ENCODE assay signal across 22 cellular contexts in the genomic region with DNA sequence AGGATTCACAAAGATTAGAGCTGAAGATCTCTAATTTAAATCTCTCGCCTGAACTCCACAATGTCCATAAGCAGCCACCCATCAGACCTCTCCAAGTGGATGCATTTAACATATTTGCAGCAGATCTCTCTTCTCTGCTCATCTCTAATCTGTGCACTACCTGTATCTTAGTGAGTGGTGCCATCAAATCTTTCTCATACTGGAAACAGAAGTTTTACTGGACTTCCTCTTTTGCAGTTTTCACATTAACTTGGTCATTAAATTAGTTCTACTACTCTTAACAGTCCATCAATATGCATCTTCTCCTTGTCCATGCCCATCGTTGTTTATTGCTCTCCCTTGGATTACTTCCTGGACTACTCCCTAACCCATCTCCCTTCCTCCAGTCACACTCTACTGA.
DNase-seq lines count a peak whose midpoint lies in the region; ATAC-seq, FAIRE-seq and TF ChIP-seq lines count a peak whose summit lies in the region.
"Had no signal": no experiment of that assay in that cellular context is flagged by ENCODE, and none has a peak within 500 bp of the region (broad histone marks: within the 10 kb centered on the region; RNA-seq: fewer than 3 reads in every experiment).

No MANE protein-coding gene starts in this region.

- H3K27ac ChIP-seq in OCI-LY3 (ENCODE audit: low read length) (no peak overlapping the region), K562 (ENCODE audit: extremely low read depth, low read depth, low read length) (no peak overlapping the region)
- H3K27ac ChIP-seq: SJCRH30 had no signal

- BruUV-seq in K562 (replicated peaks; lab: Mats Ljungman, UMichigan), result no TSS peak

- H3K4me3 ChIP-seq in OCI-LY3 (ENCODE audit: low read length) (no peak overlapping the region), K562 (no peak overlapping the region)
- H3K4me3 ChIP-seq: SJCRH30 had no signal

- CTCF ChIA-PET in K562 (lab: Yijun Ruan, JAX; ENCODE audit: low intra/inter-chr PET ratio), result no interaction called here

- H3K4me3 Mint-ChIP-seq in activated T-cell treated with anti-CD3 and anti-CD28 coated beads, Interleukin-2, amount 50 U/mL, for 24 hours, result no peak overlapping the region
- H3K4me3 Mint-ChIP-seq in activated T-cell treated with anti-CD3 and anti-CD28 coated beads, Interleukin-2, amount 50 U/mL, for 4 hours, result no peak overlapping the region
- H3K4me3 Mint-ChIP-seq: IgD-negative memory B cell had no signal

- H3K79me2 ChIP-seq in OCI-LY3 (ENCODE audit: low read length), result no peaks in the 10 kb centered on the region
- no peaks in the 10 kb centered on the region for H3K79me2 ChIP-seq in K562 (ENCODE audit: control insufficient read depth, insufficient read depth, low read length)

- H3K27me3 ChIP-seq in OCI-LY3 (ENCODE audit: low read depth, low read length) (no peaks in the 10 kb centered on the region), K562 (ENCODE audit: control insufficient read depth in 2 of 2, insufficient read depth in 2 of 2, low read length in 2 of 2) (no peaks in the 10 kb centered on the region)
- H3K27me3 ChIP-seq: BE2C, SJCRH30 had no signal

- intact Hi-C loops in K562 (cut with micrococcal nuclease), result loop anchor here (5.0 to 10.0 kb wide), 2 partner anchors 717 to 1450 kb away; no protein-coding TSS in a partner anchor

- H3K36me3 ChIP-seq in OCI-LY3 (replicated peaks; ENCODE audit: low read depth, low read length), result no peaks in the 10 kb centered on the region
- H3K36me3 ChIP-seq in K562 (ENCODE audit: control insufficient read depth, insufficient read depth, low read length), result no peaks in the 10 kb centered on the region
- H3K36me3 ChIP-seq: BE2C had no signal

- H3K27ac Mint-ChIP-seq in activated T-cell treated with anti-CD3 and anti-CD28 coated beads, Interleukin-2, amount 50 U/mL, for 24 hours, result peak overlapping the region; percentile 37
- H3K27ac Mint-ChIP-seq: IgD-negative memory B cell had no signal

- no peak for TF ChIP-seq CTCF in OCI-LY3 (IDR thresholded peaks at IDR 0.05; ENCODE audit: low read depth, low read length)
- TF ChIP-seq CTCF in K562 (IDR thresholded peaks at IDR 0.05 in 2 of 3, conservative IDR thresholded peaks at IDR 0.05 in 1 of 3; ENCODE audit: insufficient read depth in 2 of 3, low read depth in 1 of 3, low read length in 3 of 3), result no peak

- H4K20me1 ChIP-seq in OCI-LY3 (ENCODE audit: insufficient read depth, low read length) (no peaks in the 10 kb centered on the region), K562 (replicated peaks; ENCODE audit: control insufficient read depth, insufficient read depth, low read length) (no peaks in the 10 kb centered on the region)

- H3K4me2 ChIP-seq in OCI-LY3 (ENCODE audit: low read length) (peak overlapping the region; percentile 14), K562 (ENCODE audit: insufficient read depth, low read length) (no peak overlapping the region)

- H3K4me1 ChIP-seq in OCI-LY3 (ENCODE audit: low read length), result peaks cover 29% of the 10 kb centered on the region
- H3K4me1 ChIP-seq in K562 (replicated peaks in 1 of 2; ENCODE audit: control insufficient read depth in 2 of 2, insufficient read depth in 2 of 2, low read length in 2 of 2), result no peaks in the 10 kb centered on the region
- H3K4me1 ChIP-seq: Caco-2, SJCRH30 had no signal

- no peaks in the 10 kb centered on the region for H3K9me3 Mint-ChIP-seq in activated T-cell treated with anti-CD3 and anti-CD28 coated beads, Interleukin-2, amount 50 U/mL, for 24 hours
- H3K9me3 Mint-ChIP-seq in activated T-cell treated with anti-CD3 and anti-CD28 coated beads, Interleukin-2, amount 50 U/mL, for 4 hours, result no peaks in the 10 kb centered on the region
- H3K9me3 Mint-ChIP-seq: IgD-negative memory B cell had no signal

- TF ChIP-seq EP300 in K562 (IDR thresholded peaks at IDR 0.05; ENCODE audit: low read length), result no peak

- no peak for DNase-seq in activated T-cell treated with anti-CD3 and anti-CD28 coated beads, Interleukin-2, amount 50 U/mL, for 24 hours
- no peak for DNase-seq in activated T-cell treated with anti-CD3 and anti-CD28 coated beads, Interleukin-2, amount 50 U/mL, for 4 hours
- DNase-seq in K562 (ENCODE audit: extremely low read depth in 1 of 4, low spot score in 3 of 4), result no peak
- no peak for DNase-seq in NCI-H1048 (lab: John Stamatoyannopoulos, UW)
- DNase-seq in activated gamma-delta T cell treated with Interleukin-2 at 50 U/mL for 16 hours, result no peak
- DNase-seq in DMS153 (lab: John Stamatoyannopoulos, UW), result no peak
- no peak for DNase-seq in DMS114 treated with DMSO at 0.1 percent for 48 hours (lab: John Stamatoyannopoulos, UW; ENCODE audit: unreplicated experiment)
- DNase-seq: BE2C, Caco-2, DMS53, GDM1, Karpas-422, NCI-H1417, NCI-H1694 treated with DMSO at 0.1 percent for 48 hours, NCI-H2081 treated with DMSO at 0.1 percent for 48 hours, NCI-H2171 treated with DMSO at 0.1 percent for 48 hours, NCI-H526, SJCRH30 had no signal

- H2AFZ ChIP-seq in OCI-LY3 (ENCODE audit: low read depth, low read length) (no peak overlapping the region), K562 (ENCODE audit: low read depth, low read length) (no peak overlapping the region)

- H3K9me3 ChIP-seq in OCI-LY3 (ENCODE audit: insufficient read depth, low read length) (no peaks in the 10 kb centered on the region), K562 (replicated peaks; ENCODE audit: control insufficient read depth, insufficient read depth, low read depth, low read length) (no peaks in the 10 kb centered on the region)
- H3K9me3 ChIP-seq: Caco-2, SJCRH30 had no signal

- no peak for TF ChIP-seq RAD21 in K562 (CRISPR knock-in tag; conservative IDR thresholded peaks at IDR 0.05 in 1 of 2, IDR thresholded peaks at IDR 0.05 in 1 of 2)

- no peaks in the 10 kb centered on the region for H3K9me1 ChIP-seq in K562 (ENCODE audit: control insufficient read depth, insufficient read depth, low read length)

- H3K27me3 Mint-ChIP-seq in activated T-cell treated with anti-CD3 and anti-CD28 coated beads, Interleukin-2, amount 50 U/mL, for 24 hours, result no peaks in the 10 kb centered on the region
- H3K27me3 Mint-ChIP-seq in activated T-cell treated with anti-CD3 and anti-CD28 coated beads, Interleukin-2, amount 50 U/mL, for 4 hours (ENCODE audit: low read depth), result no peaks in the 10 kb centered on the region
- H3K27me3 Mint-ChIP-seq: IgD-negative memory B cell had no signal

- H3K9ac ChIP-seq in OCI-LY3 (ENCODE audit: low read length) (no peak overlapping the region), K562 (ENCODE audit: insufficient read depth in 1 of 2, low read depth in 2 of 2, low read length in 2 of 2) (no peak overlapping the region)

- no peak for ATAC-seq in activated T-cell treated with anti-CD3 and anti-CD28 coated beads, Interleukin-2, amount 50 U/mL, for 4 hours
- ATAC-seq in K562, result no peak
- ATAC-seq: Panc1 had no signal

- peaks cover 29% of the 10 kb centered on the region for H3K4me1 Mint-ChIP-seq in activated T-cell treated with anti-CD3 and anti-CD28 coated beads, Interleukin-2, amount 50 U/mL, for 24 hours (ENCODE audit: low read depth)
- H3K4me1 Mint-ChIP-seq in activated T-cell treated with anti-CD3 and anti-CD28 coated beads, Interleukin-2, amount 50 U/mL, for 4 hours (ENCODE audit: low read depth), result peaks cover 17% of the 10 kb centered on the region
- H3K4me1 Mint-ChIP-seq: IgD-negative memory B cell had no signal

- no peak for TF ChIP-seq POLR2A in K562 (conservative IDR thresholded peaks at IDR 0.05)

- FAIRE-seq in K562 (lab: Jason Lieb, UNC), result no peak
- FAIRE-seq: A204.1 had no signal

- POLR2A ChIA-PET in K562 (lab: Yijun Ruan, JAX), result no interaction called here

- H3K36me3 Mint-ChIP-seq in activated T-cell treated with anti-CD3 and anti-CD28 coated beads, Interleukin-2, amount 50 U/mL, for 24 hours (ENCODE audit: low read depth), result peaks cover 73% of the 10 kb centered on the region
- peaks cover 33% of the 10 kb centered on the region for H3K36me3 Mint-ChIP-seq in activated T-cell treated with anti-CD3 and anti-CD28 coated beads, Interleukin-2, amount 50 U/mL, for 4 hours (ENCODE audit: insufficient read depth)
- H3K36me3 Mint-ChIP-seq: IgD-negative memory B cell had no signal

- in situ Hi-C loops in K562 (cut with MboI), result no loop called here

- 0% methylated on average over 2 of the region's 2 CpGs for WGBS in K562 (ENCODE audit: insufficient coverage, low coverage, missing lambda C conversion rate)

TF ChIP-seq in K562, 482 proteins besides CTCF, POLR2A, EP300 and RAD21 (continues in another document):
- TF ChIP-seq, protein P1, sequence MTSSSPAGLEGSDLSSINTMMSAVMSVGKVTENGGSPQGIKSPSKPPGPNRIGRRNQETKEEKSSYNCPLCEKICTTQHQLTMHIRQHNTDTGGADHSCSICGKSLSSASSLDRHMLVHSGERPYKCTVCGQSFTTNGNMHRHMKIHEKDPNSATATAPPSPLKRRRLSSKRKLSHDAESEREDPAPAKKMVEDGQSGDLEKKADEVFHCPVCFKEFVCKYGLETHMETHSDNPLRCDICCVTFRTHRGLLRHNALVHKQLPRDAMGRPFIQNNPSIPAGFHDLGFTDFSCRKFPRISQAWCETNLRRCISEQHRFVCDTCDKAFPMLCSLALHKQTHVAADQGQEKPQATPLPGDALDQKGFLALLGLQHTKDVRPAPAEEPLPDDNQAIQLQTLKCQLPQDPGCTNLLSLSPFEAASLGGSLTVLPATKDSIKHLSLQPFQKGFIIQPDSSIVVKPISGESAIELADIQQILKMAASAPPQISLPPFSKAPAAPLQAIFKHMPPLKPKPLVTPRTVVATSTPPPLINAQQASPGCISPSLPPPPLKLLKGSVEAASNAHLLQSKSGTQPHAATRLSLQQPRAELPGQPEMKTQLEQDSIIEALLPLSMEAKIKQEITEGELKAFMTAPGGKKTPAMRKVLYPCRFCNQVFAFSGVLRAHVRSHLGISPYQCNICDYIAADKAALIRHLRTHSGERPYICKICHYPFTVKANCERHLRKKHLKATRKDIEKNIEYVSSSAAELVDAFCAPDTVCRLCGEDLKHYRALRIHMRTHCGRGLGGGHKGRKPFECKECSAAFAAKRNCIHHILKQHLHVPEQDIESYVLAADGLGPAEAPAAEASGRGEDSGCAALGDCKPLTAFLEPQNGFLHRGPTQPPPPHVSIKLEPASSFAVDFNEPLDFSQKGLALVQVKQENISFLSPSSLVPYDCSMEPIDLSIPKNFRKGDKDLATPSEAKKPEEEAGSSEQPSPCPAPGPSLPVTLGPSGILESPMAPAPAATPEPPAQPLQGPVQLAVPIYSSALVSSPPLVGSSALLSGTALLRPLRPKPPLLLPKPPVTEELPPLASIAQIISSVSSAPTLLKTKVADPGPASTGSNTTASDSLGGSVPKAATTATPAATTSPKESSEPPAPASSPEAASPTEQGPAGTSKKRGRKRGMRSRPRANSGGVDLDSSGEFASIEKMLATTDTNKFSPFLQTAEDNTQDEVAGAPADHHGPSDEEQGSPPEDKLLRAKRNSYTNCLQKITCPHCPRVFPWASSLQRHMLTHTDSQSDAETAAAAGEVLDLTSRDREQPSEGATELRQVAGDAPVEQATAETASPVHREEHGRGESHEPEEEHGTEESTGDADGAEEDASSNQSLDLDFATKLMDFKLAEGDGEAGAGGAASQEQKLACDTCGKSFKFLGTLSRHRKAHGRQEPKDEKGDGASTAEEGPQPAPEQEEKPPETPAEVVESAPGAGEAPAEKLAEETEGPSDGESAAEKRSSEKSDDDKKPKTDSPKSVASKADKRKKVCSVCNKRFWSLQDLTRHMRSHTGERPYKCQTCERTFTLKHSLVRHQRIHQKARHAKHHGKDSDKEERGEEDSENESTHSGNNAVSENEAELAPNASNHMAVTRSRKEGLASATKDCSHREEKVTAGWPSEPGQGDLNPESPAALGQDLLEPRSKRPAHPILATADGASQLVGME (CRISPR knock-in tag; IDR thresholded peaks at IDR 0.05), result no peak
